In the genomic region with DNA sequence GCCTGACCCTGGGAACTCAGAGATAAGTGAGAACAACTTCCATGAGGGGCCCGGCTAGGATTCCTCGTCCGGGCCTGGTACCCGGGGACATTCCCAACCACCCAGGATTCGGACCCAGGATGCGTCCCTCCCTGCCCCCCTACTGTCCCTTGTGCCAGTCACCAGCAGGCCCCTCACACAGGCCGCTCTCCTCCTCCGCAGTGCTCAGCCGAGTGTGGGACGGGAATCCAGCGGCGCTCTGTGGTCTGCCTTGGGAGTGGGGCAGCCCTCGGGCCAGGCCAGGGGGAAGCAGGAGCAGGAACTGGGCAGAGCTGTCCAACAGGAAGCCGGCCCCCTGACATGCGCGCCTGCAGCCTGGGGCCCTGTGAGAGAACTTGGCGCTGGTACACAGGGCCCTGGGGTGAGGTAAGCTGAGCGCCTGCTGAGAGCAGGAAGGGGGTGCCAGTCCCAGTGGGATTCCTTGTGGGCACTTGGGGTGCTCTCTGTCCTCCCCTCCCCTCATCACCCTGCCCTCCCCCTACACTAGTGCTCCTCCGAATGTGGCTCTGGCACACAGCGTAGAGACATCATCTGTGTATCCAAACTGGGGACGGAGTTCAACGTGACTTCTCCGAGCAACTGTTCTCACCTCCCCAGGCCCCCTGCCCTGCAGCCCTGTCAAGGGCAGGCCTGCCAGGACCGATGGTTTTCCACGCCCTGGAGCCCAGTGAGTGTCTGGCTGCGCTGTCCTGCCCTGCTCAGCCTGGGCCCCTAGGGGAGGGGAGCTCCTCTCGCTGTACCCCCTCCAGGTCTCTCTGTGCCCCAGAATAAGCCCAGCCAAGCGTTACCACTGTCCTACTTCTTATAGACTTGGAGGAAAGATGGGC, we compare ENCODE assay signal across 9 cellular contexts. TPM values are rescaled to one million over a fixed set of nuclear protein-coding genes. Genes with fewer than 3 reads are reported as not detected.
DNase-seq lines count a peak whose midpoint lies in the region; ATAC-seq and TF ChIP-seq lines count a peak whose summit lies in the region.
"Had no signal": no experiment of that assay in that cellular context is flagged by ENCODE, and none has a peak within 500 bp of the region (broad histone marks: within the 10 kb centered on the region; RNA-seq: fewer than 3 reads in every experiment).

No MANE protein-coding gene starts in this region.

- H3K27ac ChIP-seq in Peyer's patch (peak overlapping the region; percentile 26 to 100 (median 98)), esophagus (ENCODE audit: low read depth in 2 of 2, low read length in 1 of 2) (peak overlapping the region; percentile 99), testis (peak overlapping the region; percentile 36 to 97)

- DNase-seq in Peyer's patch (peak in 1 of 3 donors; percentile 53), lung microvascular endothelial cell (ENCODE audit: low read depth in 2 of 2) (peak; percentile 85), testis (peak; percentile 54), NCI-H446 treated with DMSO at 0.1 percent for 48 hours (lab: John Stamatoyannopoulos, UW) (no peak), NK-92 (lab: John Stamatoyannopoulos, UW; ENCODE audit: unreplicated experiment) (no peak), NCI-H524 (lab: John Stamatoyannopoulos, UW) (no peak)

- TF ChIP-seq POLR2A in Peyer's patch (IDR thresholded peaks at IDR 0.05) (no peak), testis (IDR thresholded peaks at IDR 0.05) (no peak)

- peaks cover 11 to 43% (median 29%) of the 10 kb centered on the region in 4 donors for H3K4me1 ChIP-seq in Peyer's patch
- peaks cover 12 to 16% of the 10 kb centered on the region in 2 donors for H3K4me1 ChIP-seq in esophagus (ENCODE audit: control insufficient read depth in 2 of 2, insufficient read depth in 2 of 2, low read length in 1 of 2)
- peaks cover 41% of the 10 kb centered on the region for H3K4me1 ChIP-seq in testis

- H3K27me3 ChIP-seq in Peyer's patch (no peaks in the 10 kb centered on the region), esophagus (ENCODE audit: control insufficient read depth in 1 of 2, insufficient read depth in 2 of 2, low read length in 2 of 2) (no peaks in the 10 kb centered on the region), testis (no peaks in the 10 kb centered on the region)

- WGBS in esophagus, 2 donors: 70 to 74% methylated on average over 28 of the region's 28 CpGs
- WGBS in testis, 2 donors: 66 to 67% methylated on average over 17 to 28 of the region's 28 CpGs

- no peak for TF ChIP-seq CTCF in Peyer's patch (IDR thresholded peaks at IDR 0.05)
- TF ChIP-seq CTCF in testis (IDR thresholded peaks at IDR 0.05): no peak

- H3K36me3 ChIP-seq in Peyer's patch (peaks cover 0 to 7% (median 0%) of the 10 kb centered on the region in 3 donors), esophagus (ENCODE audit: control insufficient read depth in 2 of 2, insufficient read depth in 2 of 2, low read length in 1 of 2) (peaks cover 5 to 18% of the 10 kb centered on the region in 2 donors), testis (ENCODE audit: low read depth, missing control alignments) (no peaks in the 10 kb centered on the region)

- H3K9me3 ChIP-seq in Peyer's patch: no peaks in the 10 kb centered on the region
- no peaks in the 10 kb centered on the region for H3K9me3 ChIP-seq in esophagus (ENCODE audit: control insufficient read depth in 2 of 2, insufficient read depth in 1 of 2, low read depth in 1 of 2, low read length in 1 of 2)
- H3K9me3 ChIP-seq in testis: no peaks in the 10 kb centered on the region

- H3K4me3 ChIP-seq in Peyer's patch: peak overlapping the region in 1 of 4 donors; percentile 58
- no peak overlapping the region for H3K4me3 ChIP-seq in esophagus (ENCODE audit: low read depth in 1 of 2, low read length in 2 of 2)
- no peak overlapping the region for H3K4me3 ChIP-seq in testis

- intact Hi-C loops in testis (cut with DNase I; ENCODE audit: low total_unique reads): loop anchor here (10.0 kb wide), 1 partner anchor 94 kb away; no protein-coding TSS in a partner anchor

- no peak for ATAC-seq in HG02852 (IDR thresholded peaks at IDR 0.05; ENCODE audit: unreplicated experiment)

RNA-seq across cellular contexts. Expression of gene ADAMTSL4, which starts 9.8 kb away (rescaled TPM):
- 10 to 100 TPM in 3 of 4 donors, 1 to 10 TPM in 1; 2.3 to 28.9 (median 15.3) TPM for total RNA-seq in Peyer's patch
- 100 to 1,000 TPM in 1 of 2 donors, 10 to 100 TPM in 1; 43.2 to 108 TPM for polyA plus RNA-seq in esophagus
- total RNA-seq in lung microvascular endothelial cell: 0.20 and 0.22 TPM in 2 replicates
- total RNA-seq in testis: 1 to 10 TPM; 8.9 to 10.0 TPM
- 14.2 TPM for polyA plus RNA-seq in testis (ENCODE audit: insufficient read depth, low read depth, low replicate concordance)

RNA-seq across cellular contexts. Expression of gene MCL1, which starts 20.4 kb away (rescaled TPM):
- total RNA-seq in Peyer's patch (100 to 1,000 TPM; 102 to 154 (median 140) TPM), lung microvascular endothelial cell (114 and 208 TPM in 2 replicates), testis (100 to 1,000 TPM in 1 of 2 donors, 10 to 100 TPM in 1; 94.1 to 111 TPM)
- polyA plus RNA-seq in esophagus (100 to 1,000 TPM in 1 of 2 donors, 10 to 100 TPM in 1; 99.3 to 101 TPM), testis (ENCODE audit: insufficient read depth, low read depth, low replicate concordance) (112 TPM)

RNA-seq across cellular contexts. Expression of gene FALEC, which starts 43.4 kb away (rescaled TPM):
- total RNA-seq in Peyer's patch (not detected), lung microvascular endothelial cell (not detected in 2 replicates), testis (1 to 10 TPM in 1 of 2 donors, not detected in 1; 1.3 TPM)
- polyA plus RNA-seq in esophagus (1 to 10 TPM; 2.1 to 4.6 TPM), testis (ENCODE audit: insufficient read depth, low read depth, low replicate concordance) (not detected)
- total RNA-seq: RPMI7951 had no signal

RNA-seq across cellular contexts. Expression of gene ECM1, which starts 51.1 kb away (rescaled TPM):
- 10 to 100 TPM in 2 of 4 donors, 1 to 10 TPM in 2; 1.4 to 11.6 (median 9.6) TPM for total RNA-seq in Peyer's patch
- 1,000 to 10,000 TPM; 1,189 to 4,054 TPM for polyA plus RNA-seq in esophagus
- under 0.01 TPM in 2 replicates for total RNA-seq in lung microvascular endothelial cell
- total RNA-seq in testis: 1 to 10 TPM; 4.6 to 5.0 TPM
- 16.9 TPM for polyA plus RNA-seq in testis (ENCODE audit: insufficient read depth, low read depth, low replicate concordance)

Comparison
In these comparisons a context has a peak if more than half of its experiments do, and no peak if none do; other contexts are left out.
1. DNase-seq: peak in lung microvascular endothelial cell (2 of 2) and testis (single experiment); none in NCI-H446 treated with DMSO at 0.1 percent for 48 hours (single experiment), NK-92 (single experiment) and NCI-H524 (0 of 2).
2. Peak in every context shown above with its lines, with median percentiles within 50 percentile points of each other: H3K27ac ChIP-seq.